21 cellular contexts compared by ENCODE assay signal in the genomic region with DNA sequence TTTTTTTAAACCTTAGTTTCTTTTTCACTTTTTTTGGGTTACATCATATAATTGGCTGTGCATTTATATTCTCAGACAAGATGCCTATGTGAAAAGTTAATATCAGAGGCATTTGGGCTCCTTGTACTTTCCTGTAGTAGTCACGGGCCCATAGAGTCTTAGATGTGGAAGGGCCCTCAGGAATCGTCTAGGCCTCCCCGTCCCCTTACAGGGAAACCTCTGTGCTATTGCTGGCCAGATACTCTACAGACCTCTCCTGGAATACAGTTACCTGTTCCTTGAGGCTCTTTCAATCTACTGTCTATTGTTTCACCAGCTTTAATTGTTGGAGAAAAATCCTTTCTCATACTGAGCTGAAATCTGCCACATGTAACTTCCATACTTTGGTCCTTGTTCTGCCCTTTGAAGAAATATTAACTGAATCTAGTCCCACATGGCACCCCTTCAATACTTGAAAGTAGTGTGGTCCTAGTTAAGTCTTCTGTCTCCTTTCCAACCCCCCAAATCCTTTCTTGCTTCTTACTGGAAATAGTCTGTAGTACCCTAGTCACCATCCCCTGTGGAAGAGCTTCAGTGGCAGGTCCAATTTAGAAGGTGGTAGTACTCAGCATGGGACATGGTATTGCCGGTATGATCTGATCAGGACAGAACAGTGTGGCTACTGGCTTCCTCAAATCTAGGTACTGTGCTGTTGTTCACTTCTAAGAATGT. TPM values are rescaled to one million over a fixed set of nuclear protein-coding genes. Genes with fewer than 3 reads are reported as not detected.
A peak's percentile ranks its signal among the peaks of the same experiment; 100 is the strongest.
DNase-seq lines count a peak whose midpoint lies in the region; ATAC-seq, FAIRE-seq and TF ChIP-seq lines count a peak whose summit lies in the region.
"Had no signal": no experiment of that assay in that cellular context is flagged by ENCODE, and none has a peak within 500 bp of the region (broad histone marks: within the 10 kb centered on the region; RNA-seq: fewer than 3 reads in every experiment).

No MANE protein-coding gene starts in this region.

- H3K9ac ChIP-seq in Loucy (ENCODE audit: low read depth, low read length, poor library complexity, severe bottlenecking) (peak overlapping the region; percentile 90), K562 (ENCODE audit: insufficient read depth in 1 of 2, low read depth in 2 of 2, low read length in 2 of 2) (peak overlapping the region in 1 of 2 experiments; percentile 21; a peak in 1 of 4 replicates)

- H2AFZ ChIP-seq in Loucy (ENCODE audit: low read length), result no peak overlapping the region
- peak overlapping the region; percentile 51 for H2AFZ ChIP-seq in K562 (ENCODE audit: low read depth, low read length)

- intact Hi-C loops in activated CD8-positive, alpha-beta T cell treated with anti-CD3 and anti-CD28 coated beads for 36 hours (cut with micrococcal nuclease), result no loop called here
- intact Hi-C loops in K562 (cut with micrococcal nuclease), result no loop called here
- intact Hi-C loops in Caco-2 (cut with micrococcal nuclease; ENCODE audit: unreplicated experiment), result no loop called here

- ATAC-seq in activated CD8-positive, alpha-beta T cell treated with anti-CD3 and anti-CD28 coated beads, Interleukin-2, amount 10 ng/mL, durations not matched to agents 7 days and 5 days, result no peak
- ATAC-seq in activated CD8-positive, alpha-beta T cell treated with anti-CD3 and anti-CD28 coated beads for 36 hours, result no peak
- no peak for ATAC-seq in K562
- no peak for ATAC-seq in stimulated activated effector memory CD8-positive, alpha-beta T cell treated with anti-CD3 and anti-CD28 coated beads, Interleukin-12 subunit alpha, Interleukin-12 subunit beta, amount 100 ng/mL, for 72 hours
- ATAC-seq: HepG2, PC-3 had no signal

- H3K4me3 ChIP-seq in Loucy (ENCODE audit: low read length, poor library complexity, severe bottlenecking) (peak overlapping the region; percentile 77), K562 (no peak overlapping the region; the same call in 1 of the 2 replicates), Caco-2 (ENCODE audit: low read depth, low read length) (no peak overlapping the region)
- H3K4me3 ChIP-seq: SK-N-MC had no signal

- H3K4me2 ChIP-seq in Loucy (ENCODE audit: low read depth, low read length, poor library complexity, severe bottlenecking), result peak overlapping the region; percentile 91
- no peak overlapping the region; the same call in 1 of the 2 replicates for H3K4me2 ChIP-seq in K562 (ENCODE audit: insufficient read depth, low read length)

- H3K36me3 ChIP-seq in Loucy (ENCODE audit: insufficient read depth, low read length) (no peaks in the 10 kb centered on the region), K562 (ENCODE audit: control insufficient read depth, insufficient read depth, low read length) (peaks cover 38% of the 10 kb centered on the region), Caco-2 (ENCODE audit: control insufficient read depth, insufficient read depth, low read length) (no peaks in the 10 kb centered on the region)

- H3K36me3 Mint-ChIP-seq in activated CD8-positive, alpha-beta T cell treated with anti-CD3 and anti-CD28 coated beads, Interleukin-2, amount 10 ng/mL, durations not matched to agents 7 days and 5 days (ENCODE audit: low read depth), result peaks cover 11% of the 10 kb centered on the region
- peaks cover 9% of the 10 kb centered on the region for H3K36me3 Mint-ChIP-seq in activated CD8-positive, alpha-beta T cell treated with anti-CD3 and anti-CD28 coated beads for 36 hours (ENCODE audit: low read depth)
- peaks cover 4% of the 10 kb centered on the region for H3K36me3 Mint-ChIP-seq in stimulated activated effector memory CD8-positive, alpha-beta T cell treated with anti-CD3 and anti-CD28 coated beads, Interleukin-12 subunit alpha, Interleukin-12 subunit beta, amount 100 ng/mL, for 72 hours
- no peaks in the 10 kb centered on the region for H3K36me3 Mint-ChIP-seq in Caco-2 (ENCODE audit: insufficient read depth, unreplicated experiment)
- peaks cover 7% of the 10 kb centered on the region for H3K36me3 Mint-ChIP-seq in T-helper 2 cell treated with Interferon-gamma antibody and Interleukin-4, amounts not matched to agents 5 μg/mL and 100 μg/mL, for 36 hours (ENCODE audit: low read depth)

- TF ChIP-seq CTCF in activated CD8-positive, alpha-beta T cell treated with anti-CD3 and anti-CD28 coated beads for 36 hours (IDR thresholded peaks at IDR 0.05), result no peak
- no peak for TF ChIP-seq CTCF in Loucy (conservative IDR thresholded peaks at IDR 0.05; ENCODE audit: low read length)
- TF ChIP-seq CTCF in K562 (IDR thresholded peaks at IDR 0.05 in 2 of 3, conservative IDR thresholded peaks at IDR 0.05 in 1 of 3; ENCODE audit: insufficient read depth in 2 of 3, low read depth in 1 of 3, low read length in 3 of 3), result no peak
- TF ChIP-seq CTCF in Caco-2 (IDR thresholded peaks at IDR 0.05; ENCODE audit: insufficient read depth in 1 of 2, low read depth in 1 of 2, low read length in 1 of 2, severe bottlenecking in 1 of 2, unreplicated experiment in 1 of 2), result no peak

- TF ChIP-seq RAD21 in K562 (CRISPR knock-in tag; conservative IDR thresholded peaks at IDR 0.05 in 1 of 2, IDR thresholded peaks at IDR 0.05 in 1 of 2), result no peak

- POLR2A ChIA-PET in activated CD8-positive, alpha-beta T cell treated with anti-CD3 and anti-CD28 coated beads, Interleukin-2, amount 10 ng/mL, durations not matched to agents 7 days and 5 days (lab: Charles Lee), result no interaction called here
- POLR2A ChIA-PET in activated CD8-positive, alpha-beta T cell treated with anti-CD3 and anti-CD28 coated beads for 36 hours (lab: Charles Lee), result no interaction called here
- POLR2A ChIA-PET in K562 (lab: Yijun Ruan, JAX) (interaction anchor here (0.7 kb wide), 2 partner anchors 9 to 13 kb away, joined by 3 read pairs; no protein-coding TSS in a partner anchor), Caco-2 (lab: Charles Lee) (no interaction called here)

- peaks cover 11% of the 10 kb centered on the region for H3F3A ChIP-seq in Loucy (ENCODE audit: low read depth)

- WGBS in K562 (ENCODE audit: insufficient coverage, low coverage, missing lambda C conversion rate), result 53% methylated on average over 4 of the region's 4 CpGs

- H3K79me2 ChIP-seq in Loucy (ENCODE audit: insufficient read depth, low read length), result peaks cover 36% of the 10 kb centered on the region
- peaks cover 34% of the 10 kb centered on the region for H3K79me2 ChIP-seq in K562 (ENCODE audit: control insufficient read depth, insufficient read depth, low read length)

- H3K9me3 ChIP-seq in Loucy (ENCODE audit: insufficient read depth, low read depth, low read length) (no peaks in the 10 kb centered on the region), K562 (replicated peaks; ENCODE audit: control insufficient read depth, insufficient read depth, low read depth, low read length) (no peaks in the 10 kb centered on the region), Caco-2 (no peaks in the 10 kb centered on the region)

- no peaks in the 10 kb centered on the region for H4K20me1 ChIP-seq in Loucy (ENCODE audit: insufficient read depth, low read length, poor library complexity, severe bottlenecking)
- no peaks in the 10 kb centered on the region for H4K20me1 ChIP-seq in K562 (replicated peaks; ENCODE audit: control insufficient read depth, insufficient read depth, low read length)

- no peaks in the 10 kb centered on the region for H3K9me1 ChIP-seq in K562 (ENCODE audit: control insufficient read depth, insufficient read depth, low read length)

- CTCF ChIA-PET in activated CD8-positive, alpha-beta T cell treated with anti-CD3 and anti-CD28 coated beads, Interleukin-2, amount 10 ng/mL, durations not matched to agents 7 days and 5 days (lab: Charles Lee), result no interaction called here
- CTCF ChIA-PET in activated CD8-positive, alpha-beta T cell treated with anti-CD3 and anti-CD28 coated beads for 36 hours (lab: Charles Lee), result no interaction called here
- CTCF ChIA-PET in K562 (lab: Yijun Ruan, JAX; ENCODE audit: low intra/inter-chr PET ratio) (no interaction called here), Caco-2 (lab: Charles Lee) (interaction anchor here (0.6 kb wide), 1 partner anchor 24 kb away, joined by 4 read pairs; no protein-coding TSS in a partner anchor)

- H3K27ac ChIP-seq in K562 (ENCODE audit: extremely low read depth, low read depth, low read length), result peak overlapping the region; percentile 38; the same call in 1 of the 3 replicates
- H3K27ac ChIP-seq: C4-2B, RWPE1, SK-N-MC had no signal

- H3K4me1 Mint-ChIP-seq in activated CD8-positive, alpha-beta T cell treated with anti-CD3 and anti-CD28 coated beads, Interleukin-2, amount 10 ng/mL, durations not matched to agents 7 days and 5 days (ENCODE audit: low read depth), result peaks cover 41% of the 10 kb centered on the region
- peaks cover 30% of the 10 kb centered on the region for H3K4me1 Mint-ChIP-seq in activated CD8-positive, alpha-beta T cell treated with anti-CD3 and anti-CD28 coated beads for 36 hours (ENCODE audit: low read depth)
- peaks cover 33% of the 10 kb centered on the region for H3K4me1 Mint-ChIP-seq in stimulated activated effector memory CD8-positive, alpha-beta T cell treated with anti-CD3 and anti-CD28 coated beads, Interleukin-12 subunit alpha, Interleukin-12 subunit beta, amount 100 ng/mL, for 72 hours
- peaks cover 8% of the 10 kb centered on the region for H3K4me1 Mint-ChIP-seq in Caco-2 (ENCODE audit: low read depth, unreplicated experiment)
- peaks cover 37% of the 10 kb centered on the region for H3K4me1 Mint-ChIP-seq in T-helper 2 cell treated with Interferon-gamma antibody and Interleukin-4, amounts not matched to agents 5 μg/mL and 100 μg/mL, for 36 hours (ENCODE audit: low read depth)

- peak overlapping the region; percentile 9 for H3K4me3 Mint-ChIP-seq in activated CD8-positive, alpha-beta T cell treated with anti-CD3 and anti-CD28 coated beads, Interleukin-2, amount 10 ng/mL, durations not matched to agents 7 days and 5 days
- H3K4me3 Mint-ChIP-seq in activated CD8-positive, alpha-beta T cell treated with anti-CD3 and anti-CD28 coated beads for 36 hours, result no peak overlapping the region
- no peak overlapping the region for H3K4me3 Mint-ChIP-seq in stimulated activated effector memory CD8-positive, alpha-beta T cell treated with anti-CD3 and anti-CD28 coated beads, Interleukin-12 subunit alpha, Interleukin-12 subunit beta, amount 100 ng/mL, for 72 hours
- no peak overlapping the region for H3K4me3 Mint-ChIP-seq in Caco-2 (ENCODE audit: unreplicated experiment)
- H3K4me3 Mint-ChIP-seq in T-helper 2 cell treated with Interferon-gamma antibody and Interleukin-4, amounts not matched to agents 5 μg/mL and 100 μg/mL, for 36 hours, result no peak overlapping the region

- no peaks in the 10 kb centered on the region for H3K27me3 Mint-ChIP-seq in activated CD8-positive, alpha-beta T cell treated with anti-CD3 and anti-CD28 coated beads, Interleukin-2, amount 10 ng/mL, durations not matched to agents 7 days and 5 days (ENCODE audit: low read depth)
- no peaks in the 10 kb centered on the region for H3K27me3 Mint-ChIP-seq in activated CD8-positive, alpha-beta T cell treated with anti-CD3 and anti-CD28 coated beads for 36 hours
- H3K27me3 Mint-ChIP-seq in Caco-2 (ENCODE audit: insufficient read depth, unreplicated experiment), result no peaks in the 10 kb centered on the region
- no peaks in the 10 kb centered on the region for H3K27me3 Mint-ChIP-seq in T-helper 2 cell treated with Interferon-gamma antibody and Interleukin-4, amounts not matched to agents 5 μg/mL and 100 μg/mL, for 36 hours (ENCODE audit: low read depth)

- H3K27me3 ChIP-seq in Loucy (ENCODE audit: insufficient read depth, low read length, poor library complexity, severe bottlenecking), result no peaks in the 10 kb centered on the region
- H3K27me3 ChIP-seq in K562 (ENCODE audit: control insufficient read depth in 2 of 2, insufficient read depth in 2 of 2, low read length in 2 of 2), result no peaks in the 10 kb centered on the region
- no peaks in the 10 kb centered on the region for H3K27me3 ChIP-seq in Caco-2 (replicated peaks; ENCODE audit: control insufficient read depth, insufficient read depth, low read length)

- FAIRE-seq in K562 (lab: Jason Lieb, UNC), result no peak
- FAIRE-seq: H54, HepG2 had no signal

- BruUV-seq in K562 (replicated peaks; lab: Mats Ljungman, UMichigan) (no TSS peak), Caco-2 (replicated peaks; lab: Mats Ljungman, UMichigan) (no TSS peak)

- in situ Hi-C loops in K562 (cut with MboI), result no loop called here

- H3K4me1 ChIP-seq in Loucy (ENCODE audit: insufficient read depth, low read length, poor library complexity, severe bottlenecking) (peaks cover 60% of the 10 kb centered on the region), K562 (replicated peaks in 1 of 2; ENCODE audit: control insufficient read depth in 2 of 2, insufficient read depth in 2 of 2, low read length in 2 of 2) (peaks cover 0 to 2% of the 10 kb centered on the region in 2 experiments; a peak in 4 of 5 replicates), Caco-2 (no peaks in the 10 kb centered on the region)

- no peak overlapping the region for H3K27ac Mint-ChIP-seq in activated CD8-positive, alpha-beta T cell treated with anti-CD3 and anti-CD28 coated beads, Interleukin-2, amount 10 ng/mL, durations not matched to agents 7 days and 5 days
- no peak overlapping the region for H3K27ac Mint-ChIP-seq in activated CD8-positive, alpha-beta T cell treated with anti-CD3 and anti-CD28 coated beads for 36 hours
- H3K27ac Mint-ChIP-seq in stimulated activated effector memory CD8-positive, alpha-beta T cell treated with anti-CD3 and anti-CD28 coated beads, Interleukin-12 subunit alpha, Interleukin-12 subunit beta, amount 100 ng/mL, for 72 hours, result peak overlapping the region; percentile 29
- H3K27ac Mint-ChIP-seq in Caco-2 (ENCODE audit: unreplicated experiment), result no peak overlapping the region
- no peak overlapping the region for H3K27ac Mint-ChIP-seq in T-helper 2 cell treated with Interferon-gamma antibody and Interleukin-4, amounts not matched to agents 5 μg/mL and 100 μg/mL, for 36 hours

- DNase-seq in activated CD8-positive, alpha-beta T cell treated with anti-CD3 and anti-CD28 coated beads, Interleukin-2, amount 10 ng/mL, durations not matched to agents 7 days and 5 days, result no peak
- DNase-seq in activated CD8-positive, alpha-beta T cell treated with anti-CD3 and anti-CD28 coated beads for 36 hours, result no peak
- DNase-seq in K562 (ENCODE audit: extremely low read depth in 1 of 4, low spot score in 3 of 4), result no peak
- no peak for DNase-seq in stimulated activated effector memory CD8-positive, alpha-beta T cell treated with anti-CD3 and anti-CD28 coated beads, Interleukin-12 subunit alpha, Interleukin-12 subunit beta, amount 100 ng/mL, for 72 hours (ENCODE audit: low spot score in 2 of 2)
- no peak for DNase-seq in Caco-2
- DNase-seq in T-helper 2 cell treated with Interferon-gamma antibody and Interleukin-4, amounts not matched to agents 5 μg/mL and 100 μg/mL, for 36 hours (ENCODE audit: low spot score), result no peak
- DNase-seq in nucleus accumbens (lab: John Stamatoyannopoulos, UW), result no peak
- DNase-seq: DMS79, KBM-7, MV-4-11, NCI-H187, NCI-H446, NCI-H526, PC-3, SHP77 treated with DMSO at 0.1 percent for 48 hours had no signal

- no peak for TF ChIP-seq POLR2A in K562 (conservative IDR thresholded peaks at IDR 0.05)

- H3K9me3 Mint-ChIP-seq in activated CD8-positive, alpha-beta T cell treated with anti-CD3 and anti-CD28 coated beads, Interleukin-2, amount 10 ng/mL, durations not matched to agents 7 days and 5 days (ENCODE audit: insufficient read depth), result no peaks in the 10 kb centered on the region
- H3K9me3 Mint-ChIP-seq in activated CD8-positive, alpha-beta T cell treated with anti-CD3 and anti-CD28 coated beads for 36 hours, result no peaks in the 10 kb centered on the region
- no peaks in the 10 kb centered on the region for H3K9me3 Mint-ChIP-seq in stimulated activated effector memory CD8-positive, alpha-beta T cell treated with anti-CD3 and anti-CD28 coated beads, Interleukin-12 subunit alpha, Interleukin-12 subunit beta, amount 100 ng/mL, for 72 hours
- no peaks in the 10 kb centered on the region for H3K9me3 Mint-ChIP-seq in Caco-2 (ENCODE audit: unreplicated experiment)
- H3K9me3 Mint-ChIP-seq in T-helper 2 cell treated with Interferon-gamma antibody and Interleukin-4, amounts not matched to agents 5 μg/mL and 100 μg/mL, for 36 hours, result no peaks in the 10 kb centered on the region

- H3K9me2 ChIP-seq in Loucy (replicated peaks; ENCODE audit: low read depth, low read length), result no peaks in the 10 kb centered on the region

- no peak for TF ChIP-seq EP300 in K562 (IDR thresholded peaks at IDR 0.05; ENCODE audit: low read length)

RNA-seq across cellular contexts. Expression of a gene that starts 3.1 kb away (rescaled TPM):
- total RNA-seq in activated CD8-positive, alpha-beta T cell treated with anti-CD3 and anti-CD28 coated beads, Interleukin-2, amount 10 ng/mL, durations not matched to agents 7 days and 5 days, result 10 to 100 TPM; 19.3 to 21.3 TPM
- 10 to 100 TPM; 15.8 to 16.7 TPM for total RNA-seq in activated CD8-positive, alpha-beta T cell treated with anti-CD3 and anti-CD28 coated beads for 36 hours
- total RNA-seq in K562 (2011; cell fraction: chromatin; rRNA removed; ENCODE audit: low replicate concordance), result 4.7 and 8.2 TPM in 2 replicates
- 3.4 and 5.2 TPM in 2 replicates for total RNA-seq in K562 (2011; cell fraction: nucleolus; rRNA removed)
- total RNA-seq in K562 (2011; cell fraction: nucleoplasm; rRNA removed), result 5.9 and 8.9 TPM in 2 replicates
- 21.3 and 32.6 TPM in 2 replicates for total RNA-seq in K562 (2014; rRNA removed)
- 28.5 and 32.8 TPM in 2 replicates for total RNA-seq in K562 (2014; rRNA removed; fragmentation: Illumina TruSeq; extraction: Trizol)
- 33.6 and 33.9 TPM in 2 replicates for total RNA-seq in K562 (2015; rRNA removed; fragmentation: Illumina TruSeq; extraction: Trizol)
- 20.8 and 21.4 TPM in 2 replicates for total RNA-seq in K562 (2021)
- 38.5 and 53.7 TPM in 2 replicates for polyA plus RNA-seq in K562 (2011; rRNA removed)
- polyA plus RNA-seq in K562 (2011; cell fraction: cytosol; rRNA removed), result 25.6 and 40.5 TPM in 2 replicates
- polyA plus RNA-seq in K562 (2011; cell fraction: nucleus; rRNA removed), result 21.0 and 23.6 TPM in 2 replicates
- 19.0 and 20.4 TPM in 2 replicates for polyA plus RNA-seq in K562 (2012)
- polyA plus RNA-seq in K562 (2014; fragmentation: Illumina TruSeq; extraction: Trizol), result 35.2 and 37.0 TPM in 2 replicates
- 10 to 100 TPM in 1 of 2 experiments, 1 to 10 TPM in 1; 8.3 to 12.4 TPM for polyA plus RNA-seq in K562 (2014; fragmentation: Nextera tagmentation; extraction: Ambion mirVana)
- polyA plus RNA-seq in K562 (2014; rRNA removed), result 31.9 and 32.8 TPM in 2 replicates
- 12.0 and 19.2 TPM in 2 replicates for polyA minus RNA-seq in K562 (2011; rRNA and poly(A)+ RNA removed)
- 3.4 and 18.2 TPM in 2 replicates for polyA minus RNA-seq in K562 (2011; cell fraction: cytosol; rRNA and poly(A)+ RNA removed)
- 6.5 and 7.6 TPM in 2 replicates for polyA minus RNA-seq in K562 (2011; cell fraction: nucleus; rRNA and poly(A)+ RNA removed)
- 6.1 and 6.6 TPM in 2 replicates for total RNA-seq in Caco-2 (2022)
